Comparison of ENCODE assay signal across 9 cellular contexts in the genomic region with DNA sequence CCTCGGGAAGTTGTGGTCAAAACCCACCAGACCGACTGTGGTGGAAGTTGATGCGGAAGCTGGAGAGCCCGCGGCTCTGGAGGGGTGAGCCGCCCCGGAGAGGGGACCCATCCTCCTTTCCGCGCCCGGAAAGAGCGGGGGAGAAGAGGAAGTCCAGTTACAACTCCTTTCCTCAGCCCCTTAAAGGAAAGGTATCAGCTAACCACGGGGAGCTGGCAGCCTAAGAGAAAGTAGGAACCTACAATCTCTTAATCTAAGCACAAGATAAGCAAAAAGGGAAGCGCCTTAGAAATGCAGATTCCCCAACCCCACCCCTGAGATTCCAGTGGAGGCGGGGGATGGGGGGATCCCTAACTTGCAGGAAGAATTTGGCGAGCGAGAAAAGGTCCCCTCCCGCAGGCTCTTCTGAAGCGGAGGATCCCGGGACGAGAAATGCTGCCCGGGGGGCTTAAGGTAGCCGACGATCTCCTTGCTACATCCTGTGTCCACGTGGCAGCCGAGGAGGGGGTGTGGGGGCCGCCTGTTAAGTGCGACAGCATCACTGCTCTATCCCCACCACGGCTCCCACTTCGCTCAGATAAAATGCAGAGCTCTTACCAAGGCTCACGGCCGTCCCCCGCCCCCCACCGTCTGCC.
A peak's percentile ranks its signal among the peaks of the same experiment; 100 is the strongest.
DNase-seq lines count a peak whose midpoint lies in the region; ATAC-seq and TF ChIP-seq lines count a peak whose summit lies in the region.
"Had no signal": no experiment of that assay in that cellular context is flagged by ENCODE, and none has a peak within 500 bp of the region (broad histone marks: within the 10 kb centered on the region; RNA-seq: fewer than 3 reads in every experiment).

No MANE protein-coding gene starts in this region.

- H3K27ac ChIP-seq in PC-9 = peak overlapping the region; percentile 71
- peak overlapping the region; percentile 30 for H3K27ac ChIP-seq in osteoblast (ENCODE audit: low read depth, low read length)
- H3K27ac ChIP-seq: ovary had no signal

- peaks cover 53% of the 10 kb centered on the region for H3K79me2 ChIP-seq in PC-9 (ENCODE audit: low read depth)
- H3K79me2 ChIP-seq in osteoblast (ENCODE audit: insufficient read depth, low read length) = peaks cover 22% of the 10 kb centered on the region

- no peak for TF ChIP-seq CTCF in PC-9 (conservative IDR thresholded peaks at IDR 0.05)
- no peak for TF ChIP-seq CTCF in endothelial cell (IDR thresholded peaks at IDR 0.05; ENCODE audit: unreplicated experiment)
- TF ChIP-seq CTCF in osteoblast (IDR thresholded peaks at IDR 0.05; ENCODE audit: extremely low read depth, low read depth, low read length) = no peak

- H3K4me1 ChIP-seq in PC-9 (replicated peaks; ENCODE audit: insufficient read depth) = peaks cover 19% of the 10 kb centered on the region
- H3K4me1 ChIP-seq in osteoblast (ENCODE audit: insufficient read depth, low read length) = peaks cover 17% of the 10 kb centered on the region

- H3K36me3 Mint-ChIP-seq in endothelial cell (ENCODE audit: low read depth, unreplicated experiment) = no peaks in the 10 kb centered on the region

- peaks cover 2% of the 10 kb centered on the region for H3K27me3 Mint-ChIP-seq in endothelial cell (ENCODE audit: unreplicated experiment)

- H2AFZ ChIP-seq in PC-9 (peak overlapping the region; percentile 90), osteoblast (ENCODE audit: low read length) (peak overlapping the region; percentile 90)

- no peaks in the 10 kb centered on the region for H3K36me3 ChIP-seq in PC-9 (ENCODE audit: low read depth)
- no peaks in the 10 kb centered on the region for H3K36me3 ChIP-seq in osteoblast (ENCODE audit: insufficient read depth, low read length)
- H3K36me3 ChIP-seq: ovary had no signal

- CTCF ChIA-PET in PC-9 (lab: Charles Lee) = interaction anchor here (0.6 to 2.7 kb wide), 2 partner anchors 21 to 207 kb away, joined by 4 to 6 read pairs; no protein-coding TSS in a partner anchor

- TSS peak; percentile 88 for BruUV-seq in PC-9 (replicated peaks; lab: Mats Ljungman, UMichigan)

- H3K27me3 ChIP-seq in PC-9 (ENCODE audit: insufficient read depth, low read depth) = no peaks in the 10 kb centered on the region
- no peaks in the 10 kb centered on the region for H3K27me3 ChIP-seq in osteoblast (ENCODE audit: insufficient read depth, low read length)

- H3K9me3 Mint-ChIP-seq in endothelial cell (ENCODE audit: unreplicated experiment) = no peaks in the 10 kb centered on the region

- H3K4me2 ChIP-seq in PC-9 (peak overlapping the region; percentile 92), osteoblast (ENCODE audit: insufficient read depth, low read length) (peak overlapping the region; percentile 75)

- peaks cover 16% of the 10 kb centered on the region for H3K4me1 Mint-ChIP-seq in endothelial cell (ENCODE audit: unreplicated experiment)

- POLR2A ChIA-PET in PC-9 (lab: Charles Lee; ENCODE audit: unreplicated experiment) = interaction anchor here (0.5 to 1.2 kb wide), 6 partner anchors 19 to 719 kb away, joined by 3 to 6 read pairs (median 4); no protein-coding TSS in a partner anchor

- peaks cover 28% of the 10 kb centered on the region; the same call in 1 of the 2 replicates for H3F3A ChIP-seq in PC-9 (ENCODE audit: insufficient read depth, low read depth)

- no peaks in the 10 kb centered on the region for H3K9me3 ChIP-seq in PC-9 (ENCODE audit: insufficient read depth, low read depth)
- no peaks in the 10 kb centered on the region for H3K9me3 ChIP-seq in osteoblast (ENCODE audit: low read depth, low read length)
- H3K9me3 ChIP-seq: ovary had no signal

- H3K4me3 Mint-ChIP-seq in endothelial cell (ENCODE audit: unreplicated experiment) = peak overlapping the region; percentile 91

- peak overlapping the region; percentile 74 for H3K27ac Mint-ChIP-seq in endothelial cell (ENCODE audit: unreplicated experiment)

- DNase-seq in GM03348 (ENCODE audit: low spot score) (peak; percentile 16), PC-9 (peak; percentile 30 to 37), endothelial cell (ENCODE audit: low spot score) (peak; percentile 41), osteoblast (ENCODE audit: insufficient read length, low spot score, missing footprints) (peak; percentile 83), NCI-H187 treated with DMSO at 0.1 percent for 48 hours (lab: John Stamatoyannopoulos, UW) (no peak), NCI-H1105 treated with DMSO at 0.1 percent for 48 hours (lab: John Stamatoyannopoulos, UW) (no peak)

- peak overlapping the region; percentile 81 for H3K4me3 ChIP-seq in PC-9
- H3K4me3 ChIP-seq in osteoblast (ENCODE audit: insufficient read depth, low read length) = peak overlapping the region; percentile 79

- H3K9me2 ChIP-seq in PC-9 (ENCODE audit: insufficient read depth) = no peaks in the 10 kb centered on the region

- H4K20me1 ChIP-seq in PC-9 (ENCODE audit: insufficient read depth) = peaks cover 6% of the 10 kb centered on the region; the same call in 1 of the 2 replicates
- no peaks in the 10 kb centered on the region for H4K20me1 ChIP-seq in osteoblast (ENCODE audit: insufficient read depth, low read length)

- no peak for ATAC-seq in HG03097 (IDR thresholded peaks at IDR 0.05; ENCODE audit: low FRiP score, unreplicated experiment)
- ATAC-seq in HG02610 (IDR thresholded peaks at IDR 0.05; ENCODE audit: unreplicated experiment) = no peak

- intact Hi-C loops in PC-9 (cut with micrococcal nuclease; ENCODE audit: unreplicated experiment) = no loop called here

Comparison
In these comparisons a context has a peak if more than half of its experiments do, and no peak if none do; other contexts are left out.
1. DNase-seq: peak in GM03348 (single experiment), PC-9 (2 of 2), endothelial cell (single experiment) and osteoblast (single experiment); none in NCI-H187 treated with DMSO at 0.1 percent for 48 hours (single experiment) and NCI-H1105 treated with DMSO at 0.1 percent for 48 hours (single experiment).